Comparison of ENCODE assay signal across 8 cellular contexts in genomic region chr10:114767589-114768393, GRCh38. TPM values are rescaled to one million over a fixed set of nuclear protein-coding genes. Genes with fewer than 3 reads are reported as not detected.
DNase-seq lines count a peak whose midpoint lies in the region; TF ChIP-seq lines count a peak whose summit lies in the region.

No MANE protein-coding gene starts in this region.

- H3K79me2 ChIP-seq in SK-N-SH (ENCODE audit: insufficient read depth), result peaks cover 7% of the 10 kb centered on the region; the same call in 1 of the 2 replicates

- no peak overlapping the region for H3K27ac ChIP-seq in SK-N-SH (ENCODE audit: low read depth in 2 of 2, low read length in 1 of 2)
- H3K27ac ChIP-seq in vagina, result peak overlapping the region; percentile 60

- peaks cover 15% of the 10 kb centered on the region for H3F3A ChIP-seq in SK-N-SH (replicated peaks; ENCODE audit: insufficient read depth)

- H3K27me3 Mint-ChIP-seq in endothelial cell (ENCODE audit: unreplicated experiment), result peaks cover 6% of the 10 kb centered on the region

- no peaks in the 10 kb centered on the region for H4K20me1 ChIP-seq in SK-N-SH (ENCODE audit: insufficient read depth)

- H3K9me3 ChIP-seq in SK-N-SH, result no peaks in the 10 kb centered on the region
- no peaks in the 10 kb centered on the region for H3K9me3 ChIP-seq in mucosa of stomach (ENCODE audit: control insufficient read depth, low read length)
- no peaks in the 10 kb centered on the region for H3K9me3 ChIP-seq in vagina

- TF ChIP-seq EP300 in SK-N-SH (IDR thresholded peaks at IDR 0.05; ENCODE audit: borderline replicate concordance in 1 of 2, low read depth in 1 of 2, low read length in 1 of 2), result no peak

- peak; percentile 18 for DNase-seq in activated CD8-positive, alpha-beta memory T cell treated with anti-CD3 and anti-CD28 coated beads, Interleukin-2, amount 50 U/mL, for 4 hours
- DNase-seq in activated CD8-positive, alpha-beta memory T cell treated with anti-CD3 and anti-CD28 coated beads for 24 hours, result no peak
- DNase-seq in SK-N-SH, result peak; percentile 83
- DNase-seq in endothelial cell (ENCODE audit: low spot score), result peak; percentile 11
- no peak for DNase-seq in vagina (ENCODE audit: extremely low spot score in 2 of 2)
- DNase-seq in NCI-H524 (lab: John Stamatoyannopoulos, UW), result no peak
- DNase-seq in SKM-1 (lab: John Stamatoyannopoulos, UW; ENCODE audit: unreplicated experiment), result no peak

- H3K9me2 ChIP-seq in SK-N-SH, result no peaks in the 10 kb centered on the region

- POLR2A ChIA-PET in SK-N-SH (lab: Yijun Ruan, JAX), result interaction anchor here (0.8 kb wide), 1 partner anchor 78 kb away, joined by 3 read pairs; no protein-coding TSS in a partner anchor

- no peaks in the 10 kb centered on the region for H3K36me3 ChIP-seq in SK-N-SH (replicated peaks in 1 of 2; ENCODE audit: control insufficient read depth in 1 of 2, insufficient read depth in 2 of 2, low read length in 1 of 2)
- no peaks in the 10 kb centered on the region for H3K36me3 ChIP-seq in mucosa of stomach (ENCODE audit: control insufficient read depth, insufficient read depth, low read length)
- no peaks in the 10 kb centered on the region for H3K36me3 ChIP-seq in vagina

- TF ChIP-seq RAD21 in SK-N-SH (IDR thresholded peaks at IDR 0.05; ENCODE audit: low read length), result no peak

- WGBS in SK-N-SH (ENCODE audit: low lambda C conversion rate), result under 1% methylated on average over 14 of the region's 83 CpGs

- peak overlapping the region; percentile 89 for H3K4me3 Mint-ChIP-seq in endothelial cell (ENCODE audit: unreplicated experiment)

- peaks cover 3% of the 10 kb centered on the region for H3K4me1 Mint-ChIP-seq in endothelial cell (ENCODE audit: unreplicated experiment)

- CTCF ChIA-PET in SK-N-SH (lab: Yijun Ruan, JAX), result interaction anchor here (0.9 to 2.0 kb wide), 8 partner anchors 18 to 220 kb away, joined by 3 to 9 read pairs (median 3); no protein-coding TSS in a partner anchor

- TF ChIP-seq CTCF in SK-N-SH (IDR thresholded peaks at IDR 0.05) (no peak), endothelial cell (IDR thresholded peaks at IDR 0.05; ENCODE audit: unreplicated experiment) (no peak), vagina (IDR thresholded peaks at IDR 0.05) (no peak)

- peak overlapping the region; percentile 64 to 77 for H3K4me3 ChIP-seq in SK-N-SH (ENCODE audit: low read depth in 2 of 2, low read length in 1 of 2)
- H3K4me3 ChIP-seq in mucosa of stomach (ENCODE audit: low read length), result peak overlapping the region; percentile 15
- peak overlapping the region; percentile 54 to 86 for H3K4me3 ChIP-seq in vagina

- H3K27me3 ChIP-seq in SK-N-SH (ENCODE audit: insufficient read depth) (no peaks in the 10 kb centered on the region), mucosa of stomach (ENCODE audit: control insufficient read depth, insufficient read depth, low read length) (no peaks in the 10 kb centered on the region), vagina (no peaks in the 10 kb centered on the region)

- H3K27ac Mint-ChIP-seq in endothelial cell (ENCODE audit: unreplicated experiment), result no peak overlapping the region

- peaks cover 4 to 8% of the 10 kb centered on the region in 2 experiments; a peak in 3 of 4 replicates for H3K4me1 ChIP-seq in SK-N-SH (ENCODE audit: control insufficient read depth in 1 of 2, insufficient read depth in 2 of 2, low read depth in 1 of 2, low read length in 1 of 2)
- H3K4me1 ChIP-seq in mucosa of stomach (ENCODE audit: control insufficient read depth, insufficient read depth, low read length), result peaks cover 7% of the 10 kb centered on the region
- peaks cover 15% of the 10 kb centered on the region for H3K4me1 ChIP-seq in vagina

- peak overlapping the region; percentile 63; the same call in 1 of the 2 replicates for H2AFZ ChIP-seq in SK-N-SH (ENCODE audit: low read depth)

- intact Hi-C loops in vagina (cut with DNase I), result no loop called here

- no peaks in the 10 kb centered on the region for H3K36me3 Mint-ChIP-seq in endothelial cell (ENCODE audit: low read depth, unreplicated experiment)

- no peaks in the 10 kb centered on the region for H3K9me3 Mint-ChIP-seq in endothelial cell (ENCODE audit: unreplicated experiment)

- TF ChIP-seq POLR2A in vagina (IDR thresholded peaks at IDR 0.05), result no peak

- peak overlapping the region; percentile 92 for H3K4me2 ChIP-seq in SK-N-SH

- H3K9ac ChIP-seq in SK-N-SH, result peak overlapping the region; percentile 41; the same call in 1 of the 2 replicates
- H3K9ac ChIP-seq in mucosa of stomach (ENCODE audit: low read length), result peak overlapping the region; percentile 58

TF ChIP-seq in SK-N-SH, 30 proteins besides CTCF, POLR2A, EP300 and RAD21:
- TF ChIP-seq TEAD4 (IDR thresholded peaks at IDR 0.05; ENCODE audit: borderline replicate concordance, insufficient read depth) (no peak), POLR2AphosphoS5 (IDR thresholded peaks at IDR 0.05; ENCODE audit: low read depth, low read length) (no peak), RXRA (IDR thresholded peaks at IDR 0.05; ENCODE audit: borderline replicate concordance, low read depth) (no peak)
TF ChIP-seq in SK-N-SH: peak in this region for 0.

RNA-seq across cellular contexts. Expression of gene FHIP2A, which starts 53.8 kb away (rescaled TPM):
- 6.1 and 9.1 TPM in 2 replicates for polyA plus RNA-seq in SK-N-SH (2012; rRNA removed)
- polyA plus RNA-seq in SK-N-SH (2012; cell fraction: cytosol; rRNA removed), result 5.8 and 6.2 TPM in 2 replicates
- 14.9 and 31.8 TPM in 2 replicates for polyA plus RNA-seq in SK-N-SH (2012; cell fraction: nucleus; rRNA removed)
- total RNA-seq in endothelial cell (ENCODE audit: unreplicated experiment) (50.1 TPM), vagina (36.1 TPM)

Comparison
In these comparisons a context has a peak if more than half of its experiments do, and no peak if none do; other contexts are left out.
1. DNase-seq: peak in activated CD8-positive, alpha-beta memory T cell treated with anti-CD3 and anti-CD28 coated beads, Interleukin-2, amount 50 U/mL, for 4 hours (single experiment), SK-N-SH (single experiment) and endothelial cell (single experiment); none in activated CD8-positive, alpha-beta memory T cell treated with anti-CD3 and anti-CD28 coated beads for 24 hours (single experiment), vagina (0 of 2), NCI-H524 (0 of 2) and SKM-1 (single experiment).
2. H3K4me3 ChIP-seq: peak in every context shown above with its lines; median percentile 70 in SK-N-SH; 70 in vagina; 15 in mucosa of stomach.